10 cellular contexts compared by ENCODE assay signal in the genomic region with DNA sequence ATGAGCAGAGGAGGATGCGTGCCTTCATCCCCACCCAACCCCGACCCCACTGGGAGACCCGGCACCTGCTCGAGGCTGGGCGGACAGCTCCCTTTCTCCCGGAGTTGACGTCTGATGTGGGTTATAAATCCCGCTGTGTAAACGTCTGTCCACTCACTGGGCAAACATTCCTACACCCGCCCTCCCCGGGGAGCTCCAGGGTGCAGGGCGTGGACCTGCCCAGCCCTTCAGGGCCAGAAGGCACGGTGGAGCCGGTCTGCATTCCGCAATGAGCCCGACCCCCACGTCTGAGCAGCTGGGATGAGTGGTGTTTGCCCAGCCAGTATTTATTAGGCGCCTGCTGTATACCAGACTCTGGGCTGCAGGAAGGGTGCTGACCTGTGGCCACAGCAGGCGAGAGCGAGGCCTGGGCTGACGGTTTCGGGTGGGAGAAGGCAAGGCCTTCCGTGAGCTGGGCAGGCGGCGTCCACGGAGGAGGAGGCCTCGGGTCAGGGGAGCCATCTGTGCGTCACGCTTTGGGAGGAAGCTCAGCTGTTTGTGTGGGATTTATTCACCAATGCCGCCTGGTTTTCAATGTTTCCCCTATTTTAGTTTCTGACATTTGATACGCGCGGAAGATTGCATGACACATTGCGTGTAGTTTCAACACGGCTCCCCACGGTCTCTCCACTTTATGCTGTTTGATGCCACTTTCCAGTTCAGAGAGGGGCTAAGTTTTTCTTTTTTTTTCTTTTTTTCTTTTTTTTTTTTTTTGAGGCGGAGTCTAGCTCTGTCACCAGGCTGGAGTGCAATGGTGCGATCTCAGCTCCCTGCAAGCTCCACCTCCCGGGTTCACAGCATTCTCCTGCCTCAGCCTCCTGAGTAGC. TPM values are rescaled to one million over a fixed set of nuclear protein-coding genes. Genes with fewer than 3 reads are reported as not detected.
DNase-seq lines count a peak whose midpoint lies in the region; ATAC-seq and TF ChIP-seq lines count a peak whose summit lies in the region.
"Had no signal": no experiment of that assay in that cellular context is flagged by ENCODE, and none has a peak within 500 bp of the region (broad histone marks: within the 10 kb centered on the region; RNA-seq: fewer than 3 reads in every experiment).

No MANE protein-coding gene starts in this region.

- POLR2A ChIA-PET in PC-3 (lab: Charles Lee; ENCODE audit: unreplicated experiment), result interaction anchor here (0.6 to 1.1 kb wide), 4 partner anchors 18 to 76 kb away, joined by 3 to 9 read pairs (median 4); partner anchors contain the start of gene PTBP1

- BruUV-seq in PC-3 (replicated peaks; lab: Mats Ljungman, UMichigan), result no TSS peak

- ATAC-seq in PC-3 (peak; percentile 75), psoas muscle (peak in 3 of 4 donors; percentile 19 to 70 (median 48))
- ATAC-seq: activated CD8-positive, alpha-beta T cell treated with anti-CD3 and anti-CD28 coated beads, Interleukin-2, amount 10 ng/mL, durations not matched to agents 7 days and 5 days had no signal

- peaks cover 24% of the 10 kb centered on the region; the same call in 1 of the 2 replicates for H3K36me3 ChIP-seq in PC-3 (ENCODE audit: low read depth, low read length)
- H3K36me3 ChIP-seq in psoas muscle (ENCODE audit: insufficient read depth in 1 of 2, low read depth in 1 of 2), result no peaks in the 10 kb centered on the region

- no peaks in the 10 kb centered on the region for H3F3A ChIP-seq in PC-3 (ENCODE audit: low read length, unreplicated experiment)

- H3K9ac ChIP-seq in PC-3 (ENCODE audit: low read length), result peak overlapping the region; percentile 100

- peak overlapping the region; percentile 94 for H3K4me2 ChIP-seq in PC-3 (ENCODE audit: low read length)

- TF ChIP-seq CTCF in PC-3 (conservative IDR thresholded peaks at IDR 0.05; ENCODE audit: low read depth, low read length) (no peak), fibroblast of pulmonary artery (IDR thresholded peaks at IDR 0.05; ENCODE audit: low read length, missing control alignments) (no peak), psoas muscle (IDR thresholded peaks at IDR 0.05) (no peak)

- H4K20me1 ChIP-seq in PC-3 (ENCODE audit: low read length), result peaks cover 3% of the 10 kb centered on the region; the same call in 1 of the 2 replicates

- intact Hi-C loops in PC-3 (cut with micrococcal nuclease) (loop anchor here (5.0 kb wide), 1 partner anchor 76 kb away; the partner anchor contains the start of gene FSTL3), psoas muscle (cut with DNase I) (no loop called here)

- 17 to 24% (median 19%) methylated on average over 37 to 39 of the region's 39 CpGs for WGBS in psoas muscle, 3 donors

- peak overlapping the region; percentile 98 for H3K27ac ChIP-seq in PC-3 (ENCODE audit: low read length)
- no peak overlapping the region for H3K27ac ChIP-seq in psoas muscle

- H2AFZ ChIP-seq in PC-3 (ENCODE audit: low read length), result no peak overlapping the region

- H3K9me3 ChIP-seq in PC-3 (ENCODE audit: low read length), result no peaks in the 10 kb centered on the region
- H3K9me3 ChIP-seq in psoas muscle, result no peaks in the 10 kb centered on the region

- H3K4me1 ChIP-seq in PC-3 (ENCODE audit: insufficient read depth, low read length) (peaks cover 16% of the 10 kb centered on the region), psoas muscle (no peaks in the 10 kb centered on the region)

- CTCF ChIA-PET in PC-3 (lab: Charles Lee), result no interaction called here

- H3K27me3 ChIP-seq in PC-3 (ENCODE audit: low read length) (no peaks in the 10 kb centered on the region), psoas muscle (ENCODE audit: insufficient read depth in 3 of 3, low read length in 2 of 3) (peaks cover 0 to 25% (median 12%) of the 10 kb centered on the region in 3 donors)

- H3K4me3 ChIP-seq in PC-3 (ENCODE audit: low read length) (peak overlapping the region; percentile 61), fibroblast of pulmonary artery (replicated peaks; ENCODE audit: low read depth, low read length) (no peak overlapping the region), psoas muscle (no peak overlapping the region)

- no peaks in the 10 kb centered on the region for H3K9me2 ChIP-seq in PC-3 (replicated peaks; ENCODE audit: low read length)

- DNase-seq in EH (ENCODE audit: low read depth), result peak; percentile 91
- peak; percentile 94 for DNase-seq in PC-3
- DNase-seq in fibroblast of pulmonary artery (ENCODE audit: low read depth), result peak; percentile 74
- peak; percentile 61 to 77 for DNase-seq in psoas muscle
- no peak for DNase-seq in activated effector memory CD4-positive, alpha-beta T cell treated with Interleukin-2 at 50 U/mL for 16 hours
- DNase-seq in NCI-H187 treated with DMSO at 0.1 percent for 48 hours (lab: John Stamatoyannopoulos, UW), result no peak
- no peak for DNase-seq in ecto neural progenitor cell (ENCODE audit: low spot score)
- DNase-seq in anterior cingulate cortex (lab: John Stamatoyannopoulos, UW), result no peak
- DNase-seq: activated CD8-positive, alpha-beta T cell treated with anti-CD3 and anti-CD28 coated beads, Interleukin-2, amount 10 ng/mL, durations not matched to agents 7 days and 5 days had no signal

- peaks cover 58% of the 10 kb centered on the region for H3K79me2 ChIP-seq in PC-3 (ENCODE audit: low read length)

RNA-seq across cellular contexts. Expression of gene MISP, which starts 2.0 kb away (rescaled TPM):
- total RNA-seq in PC-3 (2014; rRNA removed), result 115 and 130 TPM in 2 replicates
- under 1 TPM in 1 of 4 donors, not detected in 3; 0.08 TPM for total RNA-seq in psoas muscle
- under 1 TPM in 2 of 3 donors, not detected in 1; 0.09 to 0.13 TPM for polyA plus RNA-seq in psoas muscle
- total RNA-seq: activated CD8-positive, alpha-beta T cell treated with anti-CD3 and anti-CD28 coated beads, Interleukin-2, amount 10 ng/mL, durations not matched to agents 7 days and 5 days; mononuclear cell had no signal

RNA-seq across cellular contexts. Expression of gene PALM, which starts 44.1 kb away (rescaled TPM):
- total RNA-seq in PC-3 (2014; rRNA removed) (10.8 and 13.0 TPM in 2 replicates), psoas muscle (10 to 100 TPM in 2 of 4 donors, 1 to 10 TPM in 2; 9.3 to 17.9 (median 10.9) TPM)
- polyA plus RNA-seq in psoas muscle, result 1 to 10 TPM; 4.9 to 9.6 (median 6.8) TPM
- total RNA-seq: activated CD8-positive, alpha-beta T cell treated with anti-CD3 and anti-CD28 coated beads, Interleukin-2, amount 10 ng/mL, durations not matched to agents 7 days and 5 days; mononuclear cell had no signal

RNA-seq across cellular contexts. Expression of gene PTBP1, which starts 44.4 kb away (rescaled TPM):
- total RNA-seq in PC-3 (2014; rRNA removed) (395 and 412 TPM in 2 replicates), psoas muscle (10 to 100 TPM; 36.5 to 69.4 (median 60.8) TPM)
- 10 to 100 TPM; 24.2 to 36.3 (median 25.1) TPM for polyA plus RNA-seq in psoas muscle

RNA-seq across cellular contexts. Expression of gene PRSS57, which starts 57.6 kb away (rescaled TPM):
- total RNA-seq in PC-3 (2014; rRNA removed), result not detected in 2 replicates
- under 1 TPM in 1 of 4 donors, not detected in 3; 0.25 TPM for total RNA-seq in psoas muscle
- polyA plus RNA-seq in psoas muscle, result under 1 TPM in 1 of 3 donors, not detected in 2; 0.05 TPM
- total RNA-seq: activated CD8-positive, alpha-beta T cell treated with anti-CD3 and anti-CD28 coated beads, Interleukin-2, amount 10 ng/mL, durations not matched to agents 7 days and 5 days had no signal

Comparison
In these comparisons a context has a peak if more than half of its experiments do, and no peak if none do; other contexts are left out.
1. DNase-seq: peak in EH (single experiment), PC-3 (single experiment), fibroblast of pulmonary artery (single experiment) and psoas muscle (2 of 2); none in activated effector memory CD4-positive, alpha-beta T cell treated with Interleukin-2 at 50 U/mL for 16 hours (single experiment), NCI-H187 treated with DMSO at 0.1 percent for 48 hours (single experiment), ecto neural progenitor cell (single experiment) and anterior cingulate cortex (0 of 58).
2. RNA of gene MISP, which starts 2.0 kb away (total RNA-seq): 115 to 130 TPM in PC-3; 0.08 TPM in psoas muscle; every median in the first group is over 100 times any median in the second.